In genomic region chr10:116689744-116690143, GRCh38 we compare ENCODE assay signal across 37 cellular contexts. TPM values are rescaled to one million over a fixed set of nuclear protein-coding genes. Genes with fewer than 3 reads are reported as not detected.
"Had no signal": no experiment of that assay in that cellular context is flagged by ENCODE, and none has a peak within 500 bp of the region (broad histone marks: within the 10 kb centered on the region; RNA-seq: fewer than 3 reads in every experiment).

No MANE protein-coding gene starts in this region.

- H3K36me3 ChIP-seq: ascending aorta, cardiac muscle cell had no signal

- ATAC-seq: activated CD8-positive, alpha-beta T cell treated with anti-CD3 and anti-CD28 coated beads for 36 hours; activated naive CD8-positive, alpha-beta T cell treated with anti-CD3 and anti-CD28 coated beads, Interleukin-2, amount 50 U/mL, for 24 hours; activated T-cell treated with anti-CD3 and anti-CD28 coated beads, Interleukin-2, amount 50 U/mL, for 4 hours; activated T-cell treated with anti-CD3 and anti-CD28 coated beads, Interleukin-2, amount 50 U/mL, for 72 hours; activated T-helper 17 cell treated with anti-CD3 and anti-CD28 coated beads, Interleukin-2, amount 50 U/mL, for 72 hours had no signal

- DNase-seq: activated B cell treated with CpG ODN at 0.5 μM for 24 hours; activated CD4-positive, alpha-beta memory T cell treated with anti-CD3 and anti-CD28 coated beads for 36 hours; activated CD4-positive, alpha-beta T cell treated with anti-CD3 and anti-CD28 coated beads for 4 hours; activated CD4-positive, alpha-beta T cell treated with anti-CD3 and anti-CD28 coated beads, Interleukin-2, amount 10 ng/mL, durations not matched to agents 24 days and 14 days; activated CD4-positive, alpha-beta T cell treated with anti-CD3 and anti-CD28 coated beads, Interleukin-2, amount 50 U/mL, for 1 hour; activated CD4-positive, alpha-beta T cell treated with anti-CD3 and anti-CD28 coated beads, Interleukin-2, amount 50 U/mL, for 4 hours; activated CD4-positive, CD25-positive, alpha-beta regulatory T cell treated with anti-CD3 and anti-CD28 coated beads, Interleukin-2, amount 50 U/mL, for 72 hours; activated CD8-positive, alpha-beta memory T cell treated with anti-CD3 and anti-CD28 coated beads, Interleukin-2, amount 50 U/mL, for 4 hours; activated CD8-positive, alpha-beta T cell treated with anti-CD3 and anti-CD28 coated beads for 36 hours; activated gamma-delta T cell; activated naive CD4-positive, alpha-beta T cell treated with anti-CD3 and anti-CD28 coated beads, Interleukin-2, amount 10 ng/mL, durations not matched to agents 7 days and 5 days; activated naive CD4-positive, alpha-beta T cell treated with Interleukin-2 at 50 U/mL for 16 hours; activated naive CD8-positive, alpha-beta T cell treated with anti-CD3 and anti-CD28 coated beads, Interleukin-2, amount 10 ng/mL, durations not matched to agents 7 days and 5 days; activated naive CD8-positive, alpha-beta T cell treated with anti-CD3 and anti-CD28 coated beads, Interleukin-2, amount 50 U/mL, for 24 hours; activated T-cell treated with anti-CD3 and anti-CD28 coated beads for 4 hours; activated T-cell treated with anti-CD3 and anti-CD28 coated beads, Interleukin-2, amount 50 U/mL, for 1 hour; activated T-cell treated with anti-CD3 and anti-CD28 coated beads, Interleukin-2, amount 50 U/mL, for 4 hours; activated T-cell treated with anti-CD3 and anti-CD28 coated beads, Interleukin-2, amount 50 U/mL, for 72 hours; amygdala; anterior cingulate cortex; caudate nucleus; cerebellar nuclear complex; T-helper 1 cell; T-helper 2 cell; T-helper 9 cell had no signal

- H3K4me3 ChIP-seq: ascending aorta, cardiac muscle cell had no signal

- H3K36me3 Mint-ChIP-seq: activated CD4-positive, alpha-beta memory T cell treated with anti-CD3 and anti-CD28 coated beads for 36 hours; activated naive CD4-positive, alpha-beta T cell treated with anti-CD3 and anti-CD28 coated beads, Interleukin-2, amount 10 ng/mL, durations not matched to agents 7 days and 5 days; activated naive CD4-positive, alpha-beta T cell treated with anti-CD3 and anti-CD28 coated beads, Interleukin-2, amount 50 U/mL, for 24 hours; activated naive CD8-positive, alpha-beta T cell; activated naive CD8-positive, alpha-beta T cell treated with anti-CD3 and anti-CD28 coated beads, Interleukin-2, amount 10 ng/mL, durations not matched to agents 7 days and 5 days had no signal

- H3K9me3 Mint-ChIP-seq: activated B cell treated with CpG ODN at 0.5 μM for 24 hours; activated CD4-positive, alpha-beta memory T cell treated with anti-CD3 and anti-CD28 coated beads for 36 hours; activated CD4-positive, alpha-beta T cell treated with anti-CD3 and anti-CD28 coated beads, Interleukin-2, amount 10 ng/mL, durations not matched to agents 24 days and 14 days; activated CD8-positive, alpha-beta T cell treated with anti-CD3 and anti-CD28 coated beads for 36 hours; activated naive CD4-positive, alpha-beta T cell treated with anti-CD3 and anti-CD28 coated beads, Interleukin-2, amount 10 ng/mL, durations not matched to agents 7 days and 5 days; activated naive CD4-positive, alpha-beta T cell treated with anti-CD3 and anti-CD28 coated beads, Interleukin-2, amount 50 U/mL, for 24 hours; activated naive CD8-positive, alpha-beta T cell treated with anti-CD3 and anti-CD28 coated beads, Interleukin-2, amount 10 ng/mL, durations not matched to agents 7 days and 5 days; activated naive CD8-positive, alpha-beta T cell treated with anti-CD3 and anti-CD28 coated beads, Interleukin-2, amount 50 U/mL, for 24 hours; activated T-cell treated with anti-CD3 and anti-CD28 coated beads, Interleukin-2, amount 50 U/mL, for 4 hours; activated T-cell treated with anti-CD3 and anti-CD28 coated beads, Interleukin-2, amount 50 U/mL, for 72 hours; activated T-helper 1 cell treated with anti-CD3 and anti-CD28 coated beads, Interleukin-12 subunit alpha, Interleukin-12 subunit beta, Interleukin-2, Interleukin-4 antibody, amounts not matched to agents 30 ng/mL and 10 ng/mL and 1 ng/mL, durations not matched to agents 14 hours and 24 hours and 36 hours; activated T-helper 17 cell treated with anti-CD3 and anti-CD28 coated beads, Interleukin-2, amount 50 U/mL, for 72 hours; brain; central memory CD8-positive, alpha-beta T cell; T-helper 1 cell treated with Interleukin-12 subunit alpha and Interleukin-12 subunit beta and Interleukin-4 antibody, amounts not matched to agents 30 μg/mL and 1 μg/mL, for 36 hours; T-helper 2 cell treated with Interferon-gamma antibody and Interleukin-4, amounts not matched to agents 5 μg/mL and 100 μg/mL, for 36 hours had no signal

- H3K4me1 Mint-ChIP-seq: activated B cell treated with CpG ODN at 0.5 μM for 24 hours; activated CD4-positive, alpha-beta T cell treated with anti-CD3 and anti-CD28 coated beads, Interleukin-2, amount 10 ng/mL, durations not matched to agents 24 days and 14 days; activated naive CD4-positive, alpha-beta T cell treated with anti-CD3 and anti-CD28 coated beads, Interleukin-2, amount 10 ng/mL, durations not matched to agents 7 days and 5 days; activated naive CD4-positive, alpha-beta T cell treated with anti-CD3 and anti-CD28 coated beads, Interleukin-2, amount 50 U/mL, for 24 hours; activated naive CD8-positive, alpha-beta T cell treated with anti-CD3 and anti-CD28 coated beads, Interleukin-2, amount 10 ng/mL, durations not matched to agents 7 days and 5 days; activated naive CD8-positive, alpha-beta T cell treated with anti-CD3 and anti-CD28 coated beads, Interleukin-2, amount 50 U/mL, for 24 hours; activated T-helper 17 cell treated with anti-CD3 and anti-CD28 coated beads, Interleukin-2, amount 50 U/mL, for 72 hours; central memory CD8-positive, alpha-beta T cell had no signal

- H3K4me3 Mint-ChIP-seq: activated B cell treated with CpG ODN at 0.5 μM for 24 hours; activated CD4-positive, alpha-beta memory T cell treated with anti-CD3 and anti-CD28 coated beads for 36 hours; activated CD4-positive, alpha-beta T cell treated with anti-CD3 and anti-CD28 coated beads, Interleukin-2, amount 10 ng/mL, durations not matched to agents 24 days and 14 days; activated CD8-positive, alpha-beta T cell treated with anti-CD3 and anti-CD28 coated beads for 36 hours; activated naive CD4-positive, alpha-beta T cell treated with anti-CD3 and anti-CD28 coated beads, Interleukin-2, amount 10 ng/mL, durations not matched to agents 7 days and 5 days; activated naive CD4-positive, alpha-beta T cell treated with anti-CD3 and anti-CD28 coated beads, Interleukin-2, amount 50 U/mL, for 24 hours; activated naive CD8-positive, alpha-beta T cell; activated naive CD8-positive, alpha-beta T cell treated with anti-CD3 and anti-CD28 coated beads, Interleukin-2, amount 10 ng/mL, durations not matched to agents 7 days and 5 days; activated naive CD8-positive, alpha-beta T cell treated with anti-CD3 and anti-CD28 coated beads, Interleukin-2, amount 50 U/mL, for 24 hours; activated T-cell treated with anti-CD3 and anti-CD28 coated beads, Interleukin-2, amount 50 U/mL, for 4 hours; activated T-cell treated with anti-CD3 and anti-CD28 coated beads, Interleukin-2, amount 50 U/mL, for 72 hours; activated T-helper 1 cell treated with anti-CD3 and anti-CD28 coated beads, Interleukin-12 subunit alpha, Interleukin-12 subunit beta, Interleukin-2, Interleukin-4 antibody, amounts not matched to agents 30 ng/mL and 10 ng/mL and 1 ng/mL, durations not matched to agents 14 hours and 24 hours and 36 hours; activated T-helper 17 cell treated with anti-CD3 and anti-CD28 coated beads, Interleukin-2, amount 50 U/mL, for 72 hours; brain; central memory CD8-positive, alpha-beta T cell; T-helper 1 cell treated with Interleukin-12 subunit alpha and Interleukin-12 subunit beta and Interleukin-4 antibody, amounts not matched to agents 30 μg/mL and 1 μg/mL, for 36 hours; T-helper 2 cell treated with Interferon-gamma antibody and Interleukin-4, amounts not matched to agents 5 μg/mL and 100 μg/mL, for 36 hours had no signal

- H3K27me3 ChIP-seq: ascending aorta, cardiac muscle cell had no signal

- H3K27me3 Mint-ChIP-seq: activated B cell treated with CpG ODN at 0.5 μM for 24 hours, brain had no signal

- H3K27ac Mint-ChIP-seq: activated B cell treated with CpG ODN at 0.5 μM for 24 hours; activated CD4-positive, alpha-beta memory T cell treated with anti-CD3 and anti-CD28 coated beads for 36 hours; activated CD4-positive, alpha-beta T cell treated with anti-CD3 and anti-CD28 coated beads, Interleukin-2, amount 10 ng/mL, durations not matched to agents 24 days and 14 days; activated CD8-positive, alpha-beta T cell treated with anti-CD3 and anti-CD28 coated beads for 36 hours; activated naive CD4-positive, alpha-beta T cell treated with anti-CD3 and anti-CD28 coated beads, Interleukin-2, amount 10 ng/mL, durations not matched to agents 7 days and 5 days; activated naive CD4-positive, alpha-beta T cell treated with anti-CD3 and anti-CD28 coated beads, Interleukin-2, amount 50 U/mL, for 24 hours; activated naive CD8-positive, alpha-beta T cell; activated naive CD8-positive, alpha-beta T cell treated with anti-CD3 and anti-CD28 coated beads, Interleukin-2, amount 10 ng/mL, durations not matched to agents 7 days and 5 days; activated naive CD8-positive, alpha-beta T cell treated with anti-CD3 and anti-CD28 coated beads, Interleukin-2, amount 50 U/mL, for 24 hours; activated T-cell treated with anti-CD3 and anti-CD28 coated beads, Interleukin-2, amount 50 U/mL, for 72 hours; activated T-helper 1 cell treated with anti-CD3 and anti-CD28 coated beads, Interleukin-12 subunit alpha, Interleukin-12 subunit beta, Interleukin-2, Interleukin-4 antibody, amounts not matched to agents 30 ng/mL and 10 ng/mL and 1 ng/mL, durations not matched to agents 14 hours and 24 hours and 36 hours; activated T-helper 17 cell treated with anti-CD3 and anti-CD28 coated beads, Interleukin-2, amount 50 U/mL, for 72 hours; T-helper 1 cell treated with Interleukin-12 subunit alpha and Interleukin-12 subunit beta and Interleukin-4 antibody, amounts not matched to agents 30 μg/mL and 1 μg/mL, for 36 hours; T-helper 2 cell treated with Interferon-gamma antibody and Interleukin-4, amounts not matched to agents 5 μg/mL and 100 μg/mL, for 36 hours had no signal

- H3K27ac ChIP-seq: VCaP had no signal

- H3K9me3 ChIP-seq: ascending aorta had no signal

RNA-seq across cellular contexts. Expression of gene HSPA12A, which starts 52.6 kb away (rescaled TPM):
- total RNA-seq: activated CD4-positive, alpha-beta T cell treated with anti-CD3 and anti-CD28 coated beads, Interleukin-2, amount 10 ng/mL, durations not matched to agents 24 days and 14 days; activated CD8-positive, alpha-beta memory T cell treated with anti-CD3 and anti-CD28 coated beads for 36 hours had no signal
